ENCODE assay signal across 20 cellular contexts in the genomic region with DNA sequence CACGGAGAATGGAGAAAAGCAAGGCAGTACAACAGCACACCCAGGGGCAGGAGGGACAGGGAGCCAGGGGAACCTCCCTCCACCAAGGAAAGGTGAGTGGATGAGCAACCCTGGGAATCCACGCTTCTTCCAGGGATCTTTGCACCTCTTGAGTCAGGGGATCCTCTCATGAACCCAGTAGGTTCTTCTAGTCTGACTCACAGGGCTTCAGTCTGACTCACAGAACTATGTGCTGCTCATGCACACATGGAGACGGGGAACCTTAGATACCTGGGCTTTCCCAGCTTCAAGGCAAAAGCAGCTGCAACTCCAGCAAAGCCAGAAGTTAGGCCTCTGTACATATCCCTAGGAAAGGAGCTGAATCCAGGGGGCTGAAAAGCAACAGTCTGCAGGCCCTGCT.
DNase-seq lines count a peak whose midpoint lies in the region; FAIRE-seq and TF ChIP-seq lines count a peak whose summit lies in the region.
"Had no signal": no experiment of that assay in that cellular context is flagged by ENCODE, and none has a peak within 500 bp of the region (broad histone marks: within the 10 kb centered on the region; RNA-seq: fewer than 3 reads in every experiment).

No MANE protein-coding gene starts in this region.

- H3K27ac ChIP-seq in hepatocyte, result no peak overlapping the region
- H3K27ac ChIP-seq: 22Rv1, neural progenitor cell, spleen, stomach, upper lobe of left lung had no signal

- H3K79me2 ChIP-seq in hepatocyte, result no peaks in the 10 kb centered on the region

- H3K4me2 ChIP-seq in hepatocyte, result no peak overlapping the region
- H3K4me2 ChIP-seq: neural progenitor cell, SK-N-SH had no signal

- no peaks in the 10 kb centered on the region for H3K9me2 ChIP-seq in hepatocyte (replicated peaks; ENCODE audit: insufficient read depth)
- H3K9me2 ChIP-seq: SK-N-SH had no signal

- TF ChIP-seq CTCF in hepatocyte (IDR thresholded peaks at IDR 0.05; ENCODE audit: poor library complexity), result no peak

- DNase-seq in DMS53 (lab: John Stamatoyannopoulos, UW) (peak; percentile 47), DMS53 treated with DMSO at 0.1 percent for 48 hours (lab: John Stamatoyannopoulos, UW; ENCODE audit: unreplicated experiment) (no peak), amniotic epithelial cell (ENCODE audit: low read depth) (peak; percentile 60), hepatocyte (ENCODE audit: low spot score) (peak; percentile 44), urothelium cell line (ENCODE audit: low spot score) (peak; percentile 29), middle frontal gyrus (ENCODE audit: extremely low spot score, low spot score) (no peak), NCI-H748 treated with DMSO at 0.1 percent for 48 hours (lab: John Stamatoyannopoulos, UW) (no peak), T-helper 1 cell (no peak)
- DNase-seq: activated CD4-positive, CD25-positive, alpha-beta regulatory T cell; activated CD8-positive, alpha-beta T cell treated with anti-CD3 and anti-CD28 coated beads for 36 hours; amygdala; effector memory CD4-positive, alpha-beta T cell; NCI-H146; SK-N-SH; spleen; stimulated activated CD4-positive, alpha-beta T cell treated with anti-CD3 and anti-CD28 coated beads, Interleukin-4, amount 100 ng/mL, for 24 hours; stomach; upper lobe of left lung had no signal

- no peaks in the 10 kb centered on the region for H3K27me3 ChIP-seq in hepatocyte
- H3K27me3 ChIP-seq: neural progenitor cell, spleen, stomach, upper lobe of left lung had no signal

- no peaks in the 10 kb centered on the region for H3K36me3 ChIP-seq in hepatocyte (replicated peaks; ENCODE audit: insufficient read depth, low read depth)
- H3K36me3 ChIP-seq: neural progenitor cell, spleen, stomach, upper lobe of left lung had no signal

- 83% methylated on average over 3 of the region's 3 CpGs for WGBS in hepatocyte (ENCODE audit: low lambda C conversion rate, missing lambda C conversion rate)

- FAIRE-seq in urothelium cell line (lab: Jason Lieb, UNC), result no peak

- no peak overlapping the region for H3K4me3 ChIP-seq in hepatocyte
- H3K4me3 ChIP-seq: neural progenitor cell, spleen, stomach, upper lobe of left lung had no signal

- H3K9me3 ChIP-seq in hepatocyte (ENCODE audit: low read depth), result no peaks in the 10 kb centered on the region
- H3K9me3 ChIP-seq: SK-N-SH had no signal

- no peaks in the 10 kb centered on the region for H3K4me1 ChIP-seq in hepatocyte (ENCODE audit: insufficient read depth)
- H3K4me1 ChIP-seq: neural progenitor cell, spleen, stomach, upper lobe of left lung had no signal

- no peak overlapping the region for H2AFZ ChIP-seq in hepatocyte
- H2AFZ ChIP-seq: neural progenitor cell had no signal

- no peaks in the 10 kb centered on the region for H4K20me1 ChIP-seq in hepatocyte (ENCODE audit: insufficient read depth, poor library complexity, severe bottlenecking)

Comparison
In these comparisons a context has a peak if more than half of its experiments do, and no peak if none do; other contexts are left out.
1. DNase-seq: peak in DMS53 (single experiment), amniotic epithelial cell (single experiment), hepatocyte (single experiment) and urothelium cell line (single experiment); none in DMS53 treated with DMSO at 0.1 percent for 48 hours (single experiment), middle frontal gyrus (single experiment), NCI-H748 treated with DMSO at 0.1 percent for 48 hours (single experiment) and T-helper 1 cell (0 of 5).